ENCODE assay signal across 8 cellular contexts in the genomic region with DNA sequence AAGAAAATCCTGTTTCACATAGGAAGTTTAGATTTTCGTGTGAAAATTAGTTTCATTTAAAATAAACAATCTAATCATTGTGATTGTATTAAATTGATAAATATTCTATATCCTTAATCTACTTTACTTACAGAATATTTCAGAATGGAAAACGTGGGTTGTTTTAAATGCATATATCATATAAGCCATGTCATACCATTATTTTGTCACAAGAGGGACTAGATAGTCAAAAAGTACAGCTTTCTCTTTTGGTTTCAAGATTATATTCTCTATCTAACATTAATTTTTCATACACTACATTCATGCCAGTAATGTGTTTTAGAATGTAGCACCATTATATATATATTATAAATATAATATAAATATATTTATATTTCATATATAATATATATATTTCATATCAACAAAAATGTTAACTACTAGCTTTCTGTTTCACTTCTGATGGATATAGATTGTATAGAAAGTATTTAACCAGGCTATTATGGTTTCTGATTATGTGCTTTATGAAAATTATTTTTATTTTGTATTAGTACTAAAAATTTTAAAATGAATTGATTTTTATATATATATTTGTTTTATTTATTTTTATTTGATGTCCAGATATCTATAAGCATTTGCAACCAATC. TPM values are rescaled to one million over a fixed set of nuclear protein-coding genes. Genes with fewer than 3 reads are reported as not detected.
DNase-seq lines count a peak whose midpoint lies in the region; ATAC-seq, FAIRE-seq and TF ChIP-seq lines count a peak whose summit lies in the region.

No MANE protein-coding gene starts in this region.

- H3K27me3 ChIP-seq in OCI-LY3 (ENCODE audit: low read depth, low read length) (no peaks in the 10 kb centered on the region), aorta (ENCODE audit: control insufficient read depth in 1 of 2, insufficient read depth in 2 of 2, low read length in 1 of 2) (no peaks in the 10 kb centered on the region)

- no peaks in the 10 kb centered on the region for H3K9me3 Mint-ChIP-seq in Calu3 (ENCODE audit: low read depth, unreplicated experiment)

- no peaks in the 10 kb centered on the region for H3K79me2 ChIP-seq in OCI-LY3 (ENCODE audit: low read length)

- peak; percentile 54 for TF ChIP-seq CTCF in Calu3 (IDR thresholded peaks at IDR 0.05; ENCODE audit: unreplicated experiment)
- peak; percentile 56 for TF ChIP-seq CTCF in OCI-LY3 (IDR thresholded peaks at IDR 0.05; ENCODE audit: low read depth, low read length)

- H3K4me1 ChIP-seq in OCI-LY3 (ENCODE audit: low read length) = peaks cover 33% of the 10 kb centered on the region
- no peaks in the 10 kb centered on the region for H3K4me1 ChIP-seq in aorta (ENCODE audit: control insufficient read depth in 1 of 2, insufficient read depth in 2 of 2, low read length in 2 of 2)

- WGBS in aorta, 2 donors = 7 to 24% methylated on average over 2 of the region's 2 CpGs

- no peaks in the 10 kb centered on the region for H3K36me3 ChIP-seq in OCI-LY3 (replicated peaks; ENCODE audit: low read depth, low read length)
- no peaks in the 10 kb centered on the region for H3K36me3 ChIP-seq in aorta (ENCODE audit: control insufficient read depth in 1 of 2, insufficient read depth in 2 of 2, low read length in 1 of 2)

- no peaks in the 10 kb centered on the region for H3K9me3 ChIP-seq in OCI-LY3 (ENCODE audit: insufficient read depth, low read length)
- no peaks in the 10 kb centered on the region for H3K9me3 ChIP-seq in aorta (ENCODE audit: control insufficient read depth, low read length)

- ATAC-seq in GM21360 (IDR thresholded peaks at IDR 0.05; ENCODE audit: unreplicated experiment) = peak; percentile 61
- no peak for ATAC-seq in aorta (ENCODE audit: low FRiP score)

- no peak overlapping the region for H3K4me2 ChIP-seq in OCI-LY3 (ENCODE audit: low read length)

- peak; percentile 89 for FAIRE-seq in islet of Langerhans (lab: Jason Lieb, UNC)

- no peak overlapping the region for H2AFZ ChIP-seq in OCI-LY3 (ENCODE audit: low read depth, low read length)

- no peaks in the 10 kb centered on the region for H4K20me1 ChIP-seq in OCI-LY3 (ENCODE audit: insufficient read depth, low read length)

- no peak overlapping the region for H3K4me3 Mint-ChIP-seq in Calu3 (ENCODE audit: low read depth, unreplicated experiment)

- BruUV-seq in Calu3 (replicated peaks; lab: Mats Ljungman, UMichigan) = no TSS peak

- intact Hi-C loops in Calu3 (cut with micrococcal nuclease; ENCODE audit: unreplicated experiment) = loop anchor here (1.0 to 10.0 kb wide), 3 partner anchors 86 to 145 kb away; partner anchors contain the start of gene UTS2B
- intact Hi-C loops in aorta (cut with DNase I) = loop anchor here in 1 of 2 donors (10.0 kb wide), 1 partner anchor 620 kb away; no protein-coding TSS in a partner anchor

- H3K27ac Mint-ChIP-seq in Calu3 (ENCODE audit: unreplicated experiment) = no peak overlapping the region

- H3K4me1 Mint-ChIP-seq in Calu3 (ENCODE audit: low read depth, unreplicated experiment) = peaks cover 27% of the 10 kb centered on the region

- CTCF ChIA-PET in Calu3 (lab: Charles Lee) = interaction anchor here (1.0 to 1.2 kb wide), 2 partner anchors 108 to 437 kb away, joined by 3 read pairs; no protein-coding TSS in a partner anchor

- H3K9ac ChIP-seq in OCI-LY3 (ENCODE audit: low read length) = no peak overlapping the region

- H3K36me3 Mint-ChIP-seq in Calu3 (ENCODE audit: insufficient read depth, unreplicated experiment) = no peaks in the 10 kb centered on the region

- no peak for DNase-seq in Calu3
- DNase-seq in NCI-H1092 treated with DMSO at 0.1 percent for 48 hours (lab: John Stamatoyannopoulos, UW) = no peak
- DNase-seq in aorta = no peak
- no peak for DNase-seq in NCI-H1048 (lab: John Stamatoyannopoulos, UW)
- no peak for DNase-seq in nucleus accumbens (lab: John Stamatoyannopoulos, UW)

- no peak overlapping the region for H3K4me3 ChIP-seq in OCI-LY3 (ENCODE audit: low read length)
- no peak overlapping the region for H3K4me3 ChIP-seq in aorta (ENCODE audit: low read length in 2 of 2)

- no peaks in the 10 kb centered on the region for H3K27me3 Mint-ChIP-seq in Calu3 (ENCODE audit: unreplicated experiment)

- H3K27ac ChIP-seq in OCI-LY3 (ENCODE audit: low read length) (no peak overlapping the region), aorta (ENCODE audit: low read depth in 1 of 2, low read length in 2 of 2) (no peak overlapping the region)

RNA-seq across cellular contexts. Expression of gene OSTN, which starts 45.3 kb away (rescaled TPM):
- total RNA-seq in Calu3 (2022) (not detected in 2 replicates), aorta (1 to 10 TPM in 1 of 2 donors, not detected in 1; 2.0 TPM)
- polyA plus RNA-seq in aorta = not detected
